In genomic region chr3:15241341-15241740, GRCh38 we compare ENCODE assay signal across 8 cellular contexts. TPM values are rescaled to one million over a fixed set of nuclear protein-coding genes. Genes with fewer than 3 reads are reported as not detected.
DNase-seq lines count a peak whose midpoint lies in the region; ATAC-seq and TF ChIP-seq lines count a peak whose summit lies in the region.

No MANE protein-coding gene starts in this region.

- CTCF ChIA-PET in activated CD4-positive, alpha-beta T cell treated with anti-CD3 and anti-CD28 coated beads for 36 hours (lab: Charles Lee), result interaction anchor here (0.7 to 1.9 kb wide), 12 partner anchors 12 to 193 kb away, joined by 3 to 6 read pairs (median 3); no protein-coding TSS in a partner anchor

- peak; percentile 57 for ATAC-seq in activated CD4-positive, alpha-beta T cell treated with anti-CD3 and anti-CD28 coated beads for 36 hours
- ATAC-seq in naive thymus-derived CD8-positive, alpha-beta T cell, result peak; percentile 56 to 67
- ATAC-seq in HG03521 (IDR thresholded peaks at IDR 0.05; ENCODE audit: unreplicated experiment), result no peak

- no peaks in the 10 kb centered on the region for H3K9me3 Mint-ChIP-seq in activated CD4-positive, alpha-beta T cell treated with anti-CD3 and anti-CD28 coated beads for 36 hours (ENCODE audit: low read depth)
- H3K9me3 Mint-ChIP-seq in brain, result no peaks in the 10 kb centered on the region
- H3K9me3 Mint-ChIP-seq in naive thymus-derived CD8-positive, alpha-beta T cell, result no peaks in the 10 kb centered on the region

- H3K36me3 Mint-ChIP-seq in activated CD4-positive, alpha-beta T cell treated with anti-CD3 and anti-CD28 coated beads for 36 hours (ENCODE audit: low read depth), result peaks cover 24% of the 10 kb centered on the region
- peaks cover 55% of the 10 kb centered on the region for H3K36me3 Mint-ChIP-seq in brain
- H3K36me3 Mint-ChIP-seq in naive thymus-derived CD8-positive, alpha-beta T cell, result peaks cover 4 to 82% (median 9%) of the 10 kb centered on the region in 3 donors

- POLR2A ChIA-PET in activated CD4-positive, alpha-beta T cell treated with anti-CD3 and anti-CD28 coated beads for 36 hours (lab: Charles Lee), result no interaction called here
- POLR2A ChIA-PET in naive thymus-derived CD8-positive, alpha-beta T cell (lab: Charles Lee), result no interaction called here

- H3K4me3 Mint-ChIP-seq in activated CD4-positive, alpha-beta T cell treated with anti-CD3 and anti-CD28 coated beads for 36 hours, result no peak overlapping the region
- no peak overlapping the region for H3K4me3 Mint-ChIP-seq in brain
- H3K4me3 Mint-ChIP-seq in naive thymus-derived CD8-positive, alpha-beta T cell, result no peak overlapping the region

- H3K4me1 Mint-ChIP-seq in activated CD4-positive, alpha-beta T cell treated with anti-CD3 and anti-CD28 coated beads for 36 hours, result peaks cover 4% of the 10 kb centered on the region
- no peaks in the 10 kb centered on the region for H3K4me1 Mint-ChIP-seq in brain
- H3K4me1 Mint-ChIP-seq in naive thymus-derived CD8-positive, alpha-beta T cell, result peaks cover 0 to 9% (median 8%) of the 10 kb centered on the region in 4 donors

- H3K27me3 Mint-ChIP-seq in activated CD4-positive, alpha-beta T cell treated with anti-CD3 and anti-CD28 coated beads for 36 hours, result no peaks in the 10 kb centered on the region
- no peaks in the 10 kb centered on the region for H3K27me3 Mint-ChIP-seq in brain
- H3K27me3 Mint-ChIP-seq in naive thymus-derived CD8-positive, alpha-beta T cell, result no peaks in the 10 kb centered on the region

- H3K27ac Mint-ChIP-seq in activated CD4-positive, alpha-beta T cell treated with anti-CD3 and anti-CD28 coated beads for 36 hours, result no peak overlapping the region
- no peak overlapping the region for H3K27ac Mint-ChIP-seq in brain
- H3K27ac Mint-ChIP-seq in naive thymus-derived CD8-positive, alpha-beta T cell, result peak overlapping the region in 1 of 10 donors; percentile 65

- peak; percentile 18 to 41 for TF ChIP-seq CTCF in brain (conservative IDR thresholded peaks at IDR 0.05)

- peak; percentile 70 for DNase-seq in activated CD4-positive, alpha-beta T cell treated with anti-CD3 and anti-CD28 coated beads for 36 hours
- no peak for DNase-seq in activated CD4-positive, alpha-beta T cell treated with anti-CD3 and anti-CD28 coated beads for 1 hour
- DNase-seq in RKO (ENCODE audit: low spot score), result peak; percentile 14
- DNase-seq in naive thymus-derived CD8-positive, alpha-beta T cell, result peak in 8 of 10 donors; percentile 6 to 64 (median 26)
- no peak for DNase-seq in midbrain (lab: John Stamatoyannopoulos, UW)
- DNase-seq in HuH-7 (ENCODE audit: low spot score), result no peak

- intact Hi-C loops in activated CD4-positive, alpha-beta T cell treated with anti-CD3 and anti-CD28 coated beads for 36 hours (cut with DNase I, micrococcal nuclease), result loop anchor here (1.0 kb wide), 1 partner anchor 164 kb away; no protein-coding TSS in a partner anchor

RNA-seq across cellular contexts. Expression of gene CAPN7, which starts 35.3 kb away (rescaled TPM):
- total RNA-seq in activated CD4-positive, alpha-beta T cell treated with anti-CD3 and anti-CD28 coated beads for 36 hours, result 10 to 100 TPM; 18.4 to 20.4 TPM
- 5.8 TPM for polyA plus RNA-seq in brain (ENCODE audit: insufficient read depth, low read depth, low replicate concordance)
- 100 to 1,000 TPM in 1 of 2 experiments, 10 to 100 TPM in 1; 98.6 to 101 TPM for total RNA-seq in naive thymus-derived CD8-positive, alpha-beta T cell
- 10 to 100 TPM; 17.8 to 33.2 (median 21.4) TPM for polyA plus RNA-seq in naive thymus-derived CD8-positive, alpha-beta T cell

Comparison
In these comparisons a context has a peak if more than half of its experiments do, and no peak if none do; other contexts are left out.
1. DNase-seq: peak in activated CD4-positive, alpha-beta T cell treated with anti-CD3 and anti-CD28 coated beads for 36 hours (single experiment), RKO (single experiment) and naive thymus-derived CD8-positive, alpha-beta T cell (8 of 10); none in activated CD4-positive, alpha-beta T cell treated with anti-CD3 and anti-CD28 coated beads for 1 hour (single experiment), midbrain (single experiment) and HuH-7 (single experiment).
2. RNA of gene CAPN7, which starts 35.3 kb away (total RNA-seq): 98.6 to 101 TPM in naive thymus-derived CD8-positive, alpha-beta T cell; 18.4 to 20.4 TPM in activated CD4-positive, alpha-beta T cell treated with anti-CD3 and anti-CD28 coated beads for 36 hours; every median in the first group is over 4 times any median in the second.